In the genomic region with DNA sequence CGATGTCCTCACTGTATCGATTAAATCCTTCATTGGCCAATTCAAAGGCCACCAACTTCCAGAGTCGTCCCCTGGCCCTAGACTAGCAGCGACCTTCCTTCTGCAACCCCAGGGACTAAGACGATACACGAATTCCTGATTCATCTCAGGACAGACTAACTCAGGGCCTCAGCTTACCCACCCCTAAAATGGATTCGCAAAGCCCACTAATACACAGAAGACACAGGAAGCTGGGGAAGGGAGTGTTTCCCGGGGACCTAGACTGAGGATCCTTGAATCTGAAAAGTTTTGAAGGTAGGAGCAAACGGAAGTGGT, we compare ENCODE assay signal across 8 cellular contexts. TPM values are rescaled to one million over a fixed set of nuclear protein-coding genes. Genes with fewer than 3 reads are reported as not detected.
DNase-seq lines count a peak whose midpoint lies in the region; ATAC-seq, FAIRE-seq and TF ChIP-seq lines count a peak whose summit lies in the region.

No MANE protein-coding gene starts in this region.

- TF ChIP-seq RAD21 in HepG2 (CRISPR knock-in tag; IDR thresholded peaks at IDR 0.05): no peak

- H3K36me3 ChIP-seq in adrenal gland (replicated peaks in 1 of 2) (peaks cover 0 to 18% of the 10 kb centered on the region in 2 donors), HepG2 (replicated peaks in 1 of 2; ENCODE audit: control insufficient read depth in 1 of 2, insufficient read depth in 2 of 2, low read length in 2 of 2) (peaks cover 13 to 25% of the 10 kb centered on the region in 2 experiments; a peak in 3 of 5 replicates)

- no peak for FAIRE-seq in HepG2 (lab: Jason Lieb, UNC)

- in situ Hi-C loops in HepG2 (cut with HindIII; ENCODE audit: extremely low pct_ligation_motif_present, low pct_unique_long_range_greater_than_20kb): no loop called here

- H3K27me3 Mint-ChIP-seq in activated T-cell treated with anti-CD3 and anti-CD28 coated beads, Interleukin-2, amount 50 U/mL, for 72 hours (ENCODE audit: low read depth): no peaks in the 10 kb centered on the region
- no peaks in the 10 kb centered on the region for H3K27me3 Mint-ChIP-seq in type B pancreatic cell

- no peak overlapping the region for H2AFZ ChIP-seq in HepG2 (ENCODE audit: low read length)

- CTCF ChIA-PET in HepG2 (lab: Yijun Ruan, JAX; ENCODE audit: low intra/inter-chr PET ratio, low total read pairs): no interaction called here

- intact Hi-C loops in adrenal gland (cut with DNase I) (loop anchor here in 1 of 2 donors (10.0 kb wide), 1 partner anchor 332 kb away; a partner anchor contains a TSS), HepG2 (cut with micrococcal nuclease; ENCODE audit: unreplicated experiment) (loop anchor here (2.0 kb wide), 1 partner anchor 22 kb away; a partner anchor contains a TSS)

- peaks cover 0 to 3% of the 10 kb centered on the region in 2 donors for H3K9me3 Mint-ChIP-seq in activated T-cell treated with anti-CD3 and anti-CD28 coated beads, Interleukin-2, amount 50 U/mL, for 72 hours
- H3K9me3 Mint-ChIP-seq in type B pancreatic cell: peaks cover 8% of the 10 kb centered on the region

- POLR2A ChIA-PET in HepG2 (lab: Yijun Ruan, JAX): interaction anchor here (1.3 to 2.4 kb wide), 4 partner anchors 10 to 154 kb away, joined by 4 to 13 read pairs (median 6); a partner anchor contains a TSS

- H3K9ac ChIP-seq in HepG2 (ENCODE audit: insufficient read depth, low read depth, low read length): peak overlapping the region; percentile 97

- H3K9me3 ChIP-seq in adrenal gland (replicated peaks in 1 of 3) (no peaks in the 10 kb centered on the region), HepG2 (ENCODE audit: low read length) (no peaks in the 10 kb centered on the region)

- DNase-seq in activated T-cell treated with anti-CD3 and anti-CD28 coated beads, Interleukin-2, amount 50 U/mL, for 72 hours: no peak
- DNase-seq in activated T-cell treated with anti-CD3 and anti-CD28 coated beads, Interleukin-2, amount 50 U/mL, for 48 hours: no peak
- DNase-seq in adrenal gland (no peak), HepG2 (ENCODE audit: low spot score) (no peak), type B pancreatic cell (ENCODE audit: extremely low spot score, unreplicated experiment) (no peak)

- 1 to 3% (median 2%) methylated on average over 8 to 9 of the region's 9 CpGs for WGBS in adrenal gland, 4 donors
- 0% methylated on average over 9 of the region's 9 CpGs for WGBS in HepG2 (ENCODE audit: low lambda C conversion rate)

- H3K27me3 ChIP-seq in adrenal gland (no peaks in the 10 kb centered on the region), HepG2 (ENCODE audit: control insufficient read depth in 1 of 2, insufficient read depth in 2 of 2, low read length in 2 of 2) (no peaks in the 10 kb centered on the region; a peak in 1 of 5 replicates)

- peak overlapping the region; percentile 93 to 96 for H3K4me3 Mint-ChIP-seq in activated T-cell treated with anti-CD3 and anti-CD28 coated beads, Interleukin-2, amount 50 U/mL, for 72 hours
- H3K4me3 Mint-ChIP-seq in type B pancreatic cell: peak overlapping the region; percentile 93

- H3K27ac Mint-ChIP-seq in activated T-cell treated with anti-CD3 and anti-CD28 coated beads, Interleukin-2, amount 50 U/mL, for 72 hours: peak overlapping the region; percentile 97
- peak overlapping the region; percentile 92 for H3K27ac Mint-ChIP-seq in type B pancreatic cell

- BruUV-seq in HepG2 (replicated peaks; lab: Mats Ljungman, UMichigan): no TSS peak

- H3K27ac ChIP-seq in adrenal gland (peak overlapping the region in 4 of 5 donors; percentile 83 to 95 (median 92)), HepG2 (ENCODE audit: extremely low read length, insufficient read depth, low read length) (peak overlapping the region; percentile 82)

- no peak for TF ChIP-seq CTCF in adrenal gland (IDR thresholded peaks at IDR 0.05)
- no peak for TF ChIP-seq CTCF in HepG2 (CRISPR knock-in tag; IDR thresholded peaks at IDR 0.05)
- TF ChIP-seq CTCF in type B pancreatic cell (conservative IDR thresholded peaks at IDR 0.05): no peak

- ATAC-seq in activated T-cell treated with anti-CD3 and anti-CD28 coated beads, Interleukin-2, amount 50 U/mL, for 72 hours (replicated peaks in 1 of 2): peak in 1 of 2 donors; percentile 3
- ATAC-seq in HepG2 (no peak), HG03571 (IDR thresholded peaks at IDR 0.05; ENCODE audit: unreplicated experiment) (no peak), GM19397 (IDR thresholded peaks at IDR 0.05; ENCODE audit: unreplicated experiment) (no peak), HG03175 (IDR thresholded peaks at IDR 0.05; ENCODE audit: unreplicated experiment) (no peak)

- peak overlapping the region; percentile 93 for H3K4me2 ChIP-seq in HepG2 (ENCODE audit: low read depth, low read length)

- peaks cover 31% of the 10 kb centered on the region for H3K79me2 ChIP-seq in HepG2 (ENCODE audit: insufficient read depth, low read length)

- peaks cover 4 to 10% of the 10 kb centered on the region in 2 donors for H3K36me3 Mint-ChIP-seq in activated T-cell treated with anti-CD3 and anti-CD28 coated beads, Interleukin-2, amount 50 U/mL, for 72 hours (ENCODE audit: insufficient read depth in 2 of 2)
- peaks cover 14% of the 10 kb centered on the region for H3K36me3 Mint-ChIP-seq in type B pancreatic cell

- peaks cover 35 to 41% of the 10 kb centered on the region in 2 donors for H3K4me1 ChIP-seq in adrenal gland (replicated peaks in 1 of 2)
- peaks cover 39% of the 10 kb centered on the region for H3K4me1 ChIP-seq in HepG2 (ENCODE audit: insufficient read depth, low read length)

- peak overlapping the region; percentile 58 to 91 (median 82) for H3K4me3 ChIP-seq in adrenal gland
- H3K4me3 ChIP-seq in HepG2 (replicated peaks in 1 of 3; ENCODE audit: insufficient read depth in 1 of 3, low read depth in 2 of 3, low read length in 3 of 3): peak overlapping the region; percentile 79 to 85 (median 82)

- no peak for TF ChIP-seq EP300 in HepG2 (IDR thresholded peaks at IDR 0.05; ENCODE audit: low read depth in 2 of 2, low read length in 2 of 2)
- no peak for TF ChIP-seq EP300 in HepG2 (CRISPR knock-in tag; IDR thresholded peaks at IDR 0.05; ENCODE audit: borderline replicate concordance)

- H3K4me1 Mint-ChIP-seq in activated T-cell treated with anti-CD3 and anti-CD28 coated beads, Interleukin-2, amount 50 U/mL, for 72 hours (ENCODE audit: low read depth): peaks cover 39% of the 10 kb centered on the region
- peaks cover 36% of the 10 kb centered on the region for H3K4me1 Mint-ChIP-seq in type B pancreatic cell (ENCODE audit: unreplicated experiment)

- H4K20me1 ChIP-seq in HepG2 (ENCODE audit: insufficient read depth, low read length): no peaks in the 10 kb centered on the region

- TF ChIP-seq POLR2A in adrenal gland (IDR thresholded peaks at IDR 0.05): no peak
- TF ChIP-seq POLR2A in HepG2 (IDR thresholded peaks at IDR 0.05; ENCODE audit: insufficient read depth in 1 of 2, low read depth in 2 of 2, low read length in 2 of 2): no peak

RNA-seq across cellular contexts. Expression of a gene that starts 0.5 kb away (rescaled TPM):
- 10 to 100 TPM; 43.7 to 49.9 TPM for total RNA-seq in activated T-cell treated with anti-CD3 and anti-CD28 coated beads, Interleukin-2, amount 50 U/mL, for 72 hours
- total RNA-seq in adrenal gland (100 to 1,000 TPM; 107 to 297 (median 165) TPM), HepG2 (2016; rRNA removed; fragmentation: Illumina TruSeq; extraction: Trizol) (63.4 and 66.0 TPM in 2 replicates), type B pancreatic cell (ENCODE audit: low replicate concordance) (73.0 and 93.8 TPM in 2 replicates)
- polyA plus RNA-seq in adrenal gland (100 to 1,000 TPM in 1 of 3 donors, 10 to 100 TPM in 2; 86.1 to 140 (median 89.1) TPM), HepG2 (2011; rRNA removed) (60.4 and 68.2 TPM in 2 replicates)
- total RNA-seq in HepG2 (2016; cell fraction: cytosol; rRNA removed; fragmentation: Illumina TruSeq; extraction: Trizol; ENCODE audit: low read depth): 126 and 135 TPM in 2 replicates
- 54.5 and 63.4 TPM in 2 replicates for total RNA-seq in HepG2 (2016; cell fraction: insoluble cytoplasmic fraction; rRNA removed; fragmentation: Illumina TruSeq; extraction: Trizol)
- total RNA-seq in HepG2 (2016; cell fraction: membrane; rRNA removed; fragmentation: Illumina TruSeq; extraction: Trizol): 137 and 158 TPM in 2 replicates
- total RNA-seq in HepG2 (2016; cell fraction: nucleus; rRNA removed; fragmentation: Illumina TruSeq; extraction: Trizol): 32.3 and 35.3 TPM in 2 replicates
- 55.4 and 70.7 TPM in 2 replicates for polyA plus RNA-seq in HepG2 (2011; cell fraction: cytosol; rRNA removed)
- 50.2 and 55.1 TPM in 2 replicates for polyA plus RNA-seq in HepG2 (2011; cell fraction: nucleus; rRNA removed)
- 45.2 and 46.6 TPM in 2 replicates for polyA plus RNA-seq in HepG2 (2012)
- polyA plus RNA-seq in HepG2 (2016; cell fraction: cytosol; fragmentation: Illumina TruSeq; extraction: Trizol; ENCODE audit: low read depth): 209 and 215 TPM in 2 replicates
- polyA plus RNA-seq in HepG2 (2016; cell fraction: insoluble cytoplasmic fraction; fragmentation: Illumina TruSeq; extraction: Trizol; ENCODE audit: low read depth): 81.6 and 89.9 TPM in 2 replicates
- polyA plus RNA-seq in HepG2 (2016; cell fraction: membrane; fragmentation: Illumina TruSeq; extraction: Trizol; ENCODE audit: low read depth): 210 and 214 TPM in 2 replicates
- 62.0 and 71.8 TPM in 2 replicates for polyA plus RNA-seq in HepG2 (2016; cell fraction: nucleus; fragmentation: Illumina TruSeq; extraction: Trizol; ENCODE audit: insufficient read depth, low read depth)
- polyA minus RNA-seq in HepG2 (2011; rRNA and poly(A)+ RNA removed; ENCODE audit: low replicate concordance): 222 and 285 TPM in 2 replicates
- 43.9 and 45.7 TPM in 2 replicates for polyA minus RNA-seq in HepG2 (2011; cell fraction: cytosol; rRNA and poly(A)+ RNA removed)
- 42.5 and 48.2 TPM in 2 replicates for polyA minus RNA-seq in HepG2 (2011; cell fraction: nucleus; rRNA and poly(A)+ RNA removed)

RNA-seq across cellular contexts. Expression of a gene that starts 3.1 kb away (rescaled TPM):
- total RNA-seq in activated T-cell treated with anti-CD3 and anti-CD28 coated beads, Interleukin-2, amount 50 U/mL, for 72 hours: not detected
- total RNA-seq in adrenal gland: not detected
- polyA plus RNA-seq in adrenal gland: not detected
- total RNA-seq in HepG2 (2016; rRNA removed; fragmentation: Illumina TruSeq; extraction: Trizol): not detected in 2 replicates
- not detected in 2 replicates for total RNA-seq in HepG2 (2016; cell fraction: cytosol; rRNA removed; fragmentation: Illumina TruSeq; extraction: Trizol; ENCODE audit: low read depth)
- total RNA-seq in HepG2 (2016; cell fraction: insoluble cytoplasmic fraction; rRNA removed; fragmentation: Illumina TruSeq; extraction: Trizol): not detected in 2 replicates
- total RNA-seq in HepG2 (2016; cell fraction: membrane; rRNA removed; fragmentation: Illumina TruSeq; extraction: Trizol): not detected in 2 replicates
- not detected in 2 replicates for total RNA-seq in HepG2 (2016; cell fraction: nucleus; rRNA removed; fragmentation: Illumina TruSeq; extraction: Trizol)
- not detected in 2 replicates for polyA plus RNA-seq in HepG2 (2011; rRNA removed)
- polyA plus RNA-seq in HepG2 (2011; cell fraction: cytosol; rRNA removed): not detected in 2 replicates
- 0.18 TPM in 1 of 2 replicates, not detected in the other for polyA plus RNA-seq in HepG2 (2011; cell fraction: nucleus; rRNA removed)
- not detected in 2 replicates for polyA plus RNA-seq in HepG2 (2012)
- polyA plus RNA-seq in HepG2 (2016; cell fraction: cytosol; fragmentation: Illumina TruSeq; extraction: Trizol; ENCODE audit: low read depth): not detected in 2 replicates
- polyA plus RNA-seq in HepG2 (2016; cell fraction: insoluble cytoplasmic fraction; fragmentation: Illumina TruSeq; extraction: Trizol; ENCODE audit: low read depth): not detected in 2 replicates
- polyA plus RNA-seq in HepG2 (2016; cell fraction: membrane; fragmentation: Illumina TruSeq; extraction: Trizol; ENCODE audit: low read depth): not detected in 2 replicates
- polyA plus RNA-seq in HepG2 (2016; cell fraction: nucleus; fragmentation: Illumina TruSeq; extraction: Trizol; ENCODE audit: insufficient read depth, low read depth): not detected in 2 replicates
- polyA minus RNA-seq in HepG2 (2011; rRNA and poly(A)+ RNA removed; ENCODE audit: low replicate concordance): not detected in 2 replicates
- not detected in 2 replicates for polyA minus RNA-seq in HepG2 (2011; cell fraction: cytosol; rRNA and poly(A)+ RNA removed)
- not detected in 2 replicates for polyA minus RNA-seq in HepG2 (2011; cell fraction: nucleus; rRNA and poly(A)+ RNA removed)
- not detected in 2 replicates for total RNA-seq in type B pancreatic cell (ENCODE audit: low replicate concordance)

RNA-seq across cellular contexts. Expression of a gene that starts 9.9 kb away (rescaled TPM):
- 10 to 100 TPM; 63.8 to 79.8 TPM for total RNA-seq in activated T-cell treated with anti-CD3 and anti-CD28 coated beads, Interleukin-2, amount 50 U/mL, for 72 hours
- total RNA-seq in adrenal gland: 10 to 100 TPM; 15.3 to 36.6 (median 33.9) TPM
- polyA plus RNA-seq in adrenal gland: 10 to 100 TPM; 62.7 to 80.0 (median 77.1) TPM
- 25.2 and 25.7 TPM in 2 replicates for total RNA-seq in HepG2 (2016; rRNA removed; fragmentation: Illumina TruSeq; extraction: Trizol)
- total RNA-seq in HepG2 (2016; cell fraction: cytosol; rRNA removed; fragmentation: Illumina TruSeq; extraction: Trizol; ENCODE audit: low read depth): 42.2 and 48.2 TPM in 2 replicates
- 24.5 and 26.9 TPM in 2 replicates for total RNA-seq in HepG2 (2016; cell fraction: insoluble cytoplasmic fraction; rRNA removed; fragmentation: Illumina TruSeq; extraction: Trizol)
- total RNA-seq in HepG2 (2016; cell fraction: membrane; rRNA removed; fragmentation: Illumina TruSeq; extraction: Trizol): 37.1 and 49.0 TPM in 2 replicates
- 16.1 and 21.3 TPM in 2 replicates for total RNA-seq in HepG2 (2016; cell fraction: nucleus; rRNA removed; fragmentation: Illumina TruSeq; extraction: Trizol)
- polyA plus RNA-seq in HepG2 (2011; rRNA removed): 16.5 and 18.8 TPM in 2 replicates
- 19.3 and 19.5 TPM in 2 replicates for polyA plus RNA-seq in HepG2 (2011; cell fraction: cytosol; rRNA removed)
- polyA plus RNA-seq in HepG2 (2011; cell fraction: nucleus; rRNA removed): 13.9 and 15.6 TPM in 2 replicates
- polyA plus RNA-seq in HepG2 (2012): 13.7 and 14.9 TPM in 2 replicates
- polyA plus RNA-seq in HepG2 (2016; cell fraction: cytosol; fragmentation: Illumina TruSeq; extraction: Trizol; ENCODE audit: low read depth): 44.0 and 55.6 TPM in 2 replicates
- 22.3 and 27.7 TPM in 2 replicates for polyA plus RNA-seq in HepG2 (2016; cell fraction: insoluble cytoplasmic fraction; fragmentation: Illumina TruSeq; extraction: Trizol; ENCODE audit: low read depth)
- 39.1 and 47.1 TPM in 2 replicates for polyA plus RNA-seq in HepG2 (2016; cell fraction: membrane; fragmentation: Illumina TruSeq; extraction: Trizol; ENCODE audit: low read depth)
- polyA plus RNA-seq in HepG2 (2016; cell fraction: nucleus; fragmentation: Illumina TruSeq; extraction: Trizol; ENCODE audit: insufficient read depth, low read depth): 19.5 and 20.8 TPM in 2 replicates
- polyA minus RNA-seq in HepG2 (2011; rRNA and poly(A)+ RNA removed; ENCODE audit: low replicate concordance): 13.6 and 56.8 TPM in 2 replicates
- 2.2 and 3.7 TPM in 2 replicates for polyA minus RNA-seq in HepG2 (2011; cell fraction: cytosol; rRNA and poly(A)+ RNA removed)
- polyA minus RNA-seq in HepG2 (2011; cell fraction: nucleus; rRNA and poly(A)+ RNA removed): 16.4 and 21.0 TPM in 2 replicates
- total RNA-seq in type B pancreatic cell (ENCODE audit: low replicate concordance): 45.5 and 47.9 TPM in 2 replicates

RNA-seq across cellular contexts. Expression of a gene that starts 21.9 kb away (rescaled TPM):
- 1 to 10 TPM; 4.6 to 6.3 TPM for total RNA-seq in activated T-cell treated with anti-CD3 and anti-CD28 coated beads, Interleukin-2, amount 50 U/mL, for 72 hours
- total RNA-seq in adrenal gland: 10 to 100 TPM in 5 of 8 donors, 1 to 10 TPM in 3; 2.4 to 15.4 (median 11.2) TPM
- 10 to 100 TPM in 2 of 3 donors, 1 to 10 TPM in 1; 5.3 to 15.7 (median 10.4) TPM for polyA plus RNA-seq in adrenal gland
- total RNA-seq in HepG2 (2016; rRNA removed; fragmentation: Illumina TruSeq; extraction: Trizol): 6.0 and 6.4 TPM in 2 replicates
- 5.0 and 9.1 TPM in 2 replicates for total RNA-seq in HepG2 (2016; cell fraction: cytosol; rRNA removed; fragmentation: Illumina TruSeq; extraction: Trizol; ENCODE audit: low read depth)
- 5.4 and 7.4 TPM in 2 replicates for total RNA-seq in HepG2 (2016; cell fraction: insoluble cytoplasmic fraction; rRNA removed; fragmentation: Illumina TruSeq; extraction: Trizol)
- total RNA-seq in HepG2 (2016; cell fraction: membrane; rRNA removed; fragmentation: Illumina TruSeq; extraction: Trizol): 11.2 and 16.0 TPM in 2 replicates
- 1.8 TPM in 2 replicates for total RNA-seq in HepG2 (2016; cell fraction: nucleus; rRNA removed; fragmentation: Illumina TruSeq; extraction: Trizol)
- polyA plus RNA-seq in HepG2 (2011; rRNA removed): 3.4 and 5.3 TPM in 2 replicates
- 4.4 and 18.0 TPM in 2 replicates for polyA plus RNA-seq in HepG2 (2011; cell fraction: cytosol; rRNA removed)
- 3.6 and 3.9 TPM in 2 replicates for polyA plus RNA-seq in HepG2 (2011; cell fraction: nucleus; rRNA removed)
- 2.3 and 4.8 TPM in 2 replicates for polyA plus RNA-seq in HepG2 (2012)
- 11.7 and 14.5 TPM in 2 replicates for polyA plus RNA-seq in HepG2 (2016; cell fraction: cytosol; fragmentation: Illumina TruSeq; extraction: Trizol; ENCODE audit: low read depth)
- 6.4 and 8.4 TPM in 2 replicates for polyA plus RNA-seq in HepG2 (2016; cell fraction: insoluble cytoplasmic fraction; fragmentation: Illumina TruSeq; extraction: Trizol; ENCODE audit: low read depth)
- polyA plus RNA-seq in HepG2 (2016; cell fraction: membrane; fragmentation: Illumina TruSeq; extraction: Trizol; ENCODE audit: low read depth): 8.9 and 11.6 TPM in 2 replicates
- 6.2 and 7.2 TPM in 2 replicates for polyA plus RNA-seq in HepG2 (2016; cell fraction: nucleus; fragmentation: Illumina TruSeq; extraction: Trizol; ENCODE audit: insufficient read depth, low read depth)
- polyA minus RNA-seq in HepG2 (2011; rRNA and poly(A)+ RNA removed; ENCODE audit: low replicate concordance): 3.6 and 14.5 TPM in 2 replicates
- polyA minus RNA-seq in HepG2 (2011; cell fraction: cytosol; rRNA and poly(A)+ RNA removed): 1.5 and 4.6 TPM in 2 replicates
- polyA minus RNA-seq in HepG2 (2011; cell fraction: nucleus; rRNA and poly(A)+ RNA removed): 1.3 and 1.6 TPM in 2 replicates
- total RNA-seq in type B pancreatic cell (ENCODE audit: low replicate concordance): 7.9 and 14.7 TPM in 2 replicates

RNA-seq across cellular contexts. Expression of a gene that starts 22.2 kb away (rescaled TPM):
- 100 to 1,000 TPM; 156 to 163 TPM for total RNA-seq in activated T-cell treated with anti-CD3 and anti-CD28 coated beads, Interleukin-2, amount 50 U/mL, for 72 hours
- total RNA-seq in adrenal gland (100 to 1,000 TPM; 158 to 380 (median 274) TPM), HepG2 (2016; rRNA removed; fragmentation: Illumina TruSeq; extraction: Trizol) (60.2 and 67.7 TPM in 2 replicates), type B pancreatic cell (ENCODE audit: low replicate concordance) (183 and 225 TPM in 2 replicates)
- polyA plus RNA-seq in adrenal gland (100 to 1,000 TPM in 2 of 3 donors, 10 to 100 TPM in 1; 86.7 to 677 (median 313) TPM), HepG2 (2011; rRNA removed) (57.3 and 65.8 TPM in 2 replicates)
- 5.2 and 6.6 TPM in 2 replicates for total RNA-seq in HepG2 (2016; cell fraction: cytosol; rRNA removed; fragmentation: Illumina TruSeq; extraction: Trizol; ENCODE audit: low read depth)
- 55.8 and 59.6 TPM in 2 replicates for total RNA-seq in HepG2 (2016; cell fraction: insoluble cytoplasmic fraction; rRNA removed; fragmentation: Illumina TruSeq; extraction: Trizol)
- 16.9 and 17.1 TPM in 2 replicates for total RNA-seq in HepG2 (2016; cell fraction: membrane; rRNA removed; fragmentation: Illumina TruSeq; extraction: Trizol)
- 51.9 and 58.7 TPM in 2 replicates for total RNA-seq in HepG2 (2016; cell fraction: nucleus; rRNA removed; fragmentation: Illumina TruSeq; extraction: Trizol)
- 23.8 and 38.7 TPM in 2 replicates for polyA plus RNA-seq in HepG2 (2011; cell fraction: cytosol; rRNA removed)
- polyA plus RNA-seq in HepG2 (2011; cell fraction: nucleus; rRNA removed): 197 and 254 TPM in 2 replicates
- polyA plus RNA-seq in HepG2 (2012): 47.1 and 54.6 TPM in 2 replicates
- polyA plus RNA-seq in HepG2 (2016; cell fraction: cytosol; fragmentation: Illumina TruSeq; extraction: Trizol; ENCODE audit: low read depth): 2.2 and 2.8 TPM in 2 replicates
- 26.9 and 40.2 TPM in 2 replicates for polyA plus RNA-seq in HepG2 (2016; cell fraction: insoluble cytoplasmic fraction; fragmentation: Illumina TruSeq; extraction: Trizol; ENCODE audit: low read depth)
- 4.8 and 6.1 TPM in 2 replicates for polyA plus RNA-seq in HepG2 (2016; cell fraction: membrane; fragmentation: Illumina TruSeq; extraction: Trizol; ENCODE audit: low read depth)
- polyA plus RNA-seq in HepG2 (2016; cell fraction: nucleus; fragmentation: Illumina TruSeq; extraction: Trizol; ENCODE audit: insufficient read depth, low read depth): 97.1 and 105 TPM in 2 replicates
- polyA minus RNA-seq in HepG2 (2011; rRNA and poly(A)+ RNA removed; ENCODE audit: low replicate concordance): 229 and 402 TPM in 2 replicates
- polyA minus RNA-seq in HepG2 (2011; cell fraction: cytosol; rRNA and poly(A)+ RNA removed): 45.5 and 48.0 TPM in 2 replicates
- polyA minus RNA-seq in HepG2 (2011; cell fraction: nucleus; rRNA and poly(A)+ RNA removed): 93.7 and 98.8 TPM in 2 replicates
